In genomic region chr6:47698342-47698787, GRCh38 we compare ENCODE assay signal across 11 cellular contexts. TPM values are rescaled to one million over a fixed set of nuclear protein-coding genes. Genes with fewer than 3 reads are reported as not detected.
DNase-seq lines count a peak whose midpoint lies in the region; ATAC-seq, FAIRE-seq and TF ChIP-seq lines count a peak whose summit lies in the region.
"Had no signal": no experiment of that assay in that cellular context is flagged by ENCODE, and none has a peak within 500 bp of the region (broad histone marks: within the 10 kb centered on the region; RNA-seq: fewer than 3 reads in every experiment).

Gene ADGRF4 (plus strand): TSS chr6:47698580. CDS start chr6:47707246, 8,666 bp downstream.

- H3K36me3 ChIP-seq in BJ (ENCODE audit: control insufficient read depth, insufficient read depth, low read length) (no peaks in the 10 kb centered on the region), mesendoderm (ENCODE audit: control insufficient read depth, insufficient read depth, low read length) (no peaks in the 10 kb centered on the region)

- DNase-seq in BJ (ENCODE audit: low read depth) = peak; percentile 3
- peak; percentile 81 for DNase-seq in HPDE6-E6E7 (ENCODE audit: extremely low spot score)
- peak; percentile 100 for DNase-seq in amniotic epithelial cell (ENCODE audit: low read depth)
- no peak for DNase-seq in mesendoderm
- no peak for DNase-seq in right cardiac atrium
- DNase-seq in occipital lobe (lab: John Stamatoyannopoulos, UW) = no peak
- DNase-seq in GM12892 (ENCODE audit: insufficient read length) = no peak
- no peak for DNase-seq in ACHN
- DNase-seq: NCI-H1694 had no signal

- H3K79me1 ChIP-seq in mesendoderm (ENCODE audit: low read length) = no peaks in the 10 kb centered on the region

- no peak within 1 kb of the TSS for H2BK5ac ChIP-seq in mesendoderm (ENCODE audit: low read length)

- TF ChIP-seq POLR2A in GM12892 (IDR thresholded peaks at IDR 0.05; ENCODE audit: low read depth, low read length) = no peak

- no CpG with 5 or more reads among the region's 5 CpGs for WGBS in mesendoderm (ENCODE audit: extremely low coverage, insufficient coverage, low lambda C conversion rate)
- 84% methylated on average over 5 of the region's 5 CpGs for WGBS in right cardiac atrium

- H3K4me3 ChIP-seq in BJ (ENCODE audit: low read depth, low read length) (no peak within 1 kb of the TSS), mesendoderm (ENCODE audit: low read length) (no peak within 1 kb of the TSS), right cardiac atrium (ENCODE audit: low read length) (no peak within 1 kb of the TSS)

- H2BK120ac ChIP-seq in mesendoderm (ENCODE audit: low read depth, low read length) = no peak within 1 kb of the TSS

- H3K56ac ChIP-seq in mesendoderm (ENCODE audit: low read length) = no peak within 1 kb of the TSS

- no peak for ATAC-seq in right cardiac atrium
- ATAC-seq: natural killer cell treated with Interleukin-12 subunit alpha and Interleukin-12 subunit beta and Interleukin-15 and Interleukin-18, amount 100 ng/mL, for 72 hours had no signal

- H2BK15ac ChIP-seq in mesendoderm (replicated peaks; ENCODE audit: low read depth) = peak within 1 kb of the TSS; percentile 27

- no peaks in the 10 kb centered on the region for H3K27me3 ChIP-seq in BJ (ENCODE audit: control insufficient read depth, insufficient read depth, low read length)
- H3K27me3 ChIP-seq in mesendoderm (ENCODE audit: insufficient read depth, low read length, poor library complexity) = no peaks in the 10 kb centered on the region
- H3K27me3 ChIP-seq in right cardiac atrium (ENCODE audit: control insufficient read depth, insufficient read depth) = no peaks in the 10 kb centered on the region

- no peak within 1 kb of the TSS for H2AK5ac ChIP-seq in mesendoderm (ENCODE audit: low read length)

- no peak within 1 kb of the TSS for H3K4me2 ChIP-seq in mesendoderm (ENCODE audit: low read length)

- H4K8ac ChIP-seq in mesendoderm (ENCODE audit: low read depth, low read length) = no peak within 1 kb of the TSS

- H3K9ac ChIP-seq in mesendoderm (ENCODE audit: low read length) = no peak within 1 kb of the TSS

- intact Hi-C loops in right cardiac atrium (cut with DNase I) = no loop called here

- in situ Hi-C loops in ACHN (cut with HindIII; ENCODE audit: low pct_ligation_motif_present, low pct_unique_long_range_greater_than_20kb, low sequenced_read_pairs) = no loop called here

- POLR2A ChIA-PET in BJ (lab: Charles Lee) = no interaction called here

- no peak within 1 kb of the TSS for H4K5ac ChIP-seq in mesendoderm (ENCODE audit: low read length)

- no peak for FAIRE-seq in GM12892 (lab: Jason Lieb, UNC)
- FAIRE-seq: frontal cortex had no signal

- CTCF ChIA-PET in BJ (lab: Yijun Ruan, JAX) = no interaction called here

- H3K18ac ChIP-seq in mesendoderm (ENCODE audit: low read length) = no peak within 1 kb of the TSS

- no peak for TF ChIP-seq CTCF in BJ (IDR thresholded peaks at IDR 0.05; ENCODE audit: insufficient read depth, low read depth, low read length)

- no peak within 1 kb of the TSS for H3K4ac ChIP-seq in mesendoderm (ENCODE audit: low read depth, low read length)

- no peaks in the 10 kb centered on the region for H3K79me2 ChIP-seq in mesendoderm (ENCODE audit: control insufficient read depth, insufficient read depth, low read length)

- H3K27ac ChIP-seq in mesendoderm (ENCODE audit: low read depth, low read length) (no peak within 1 kb of the TSS), right cardiac atrium (ENCODE audit: low read length) (no peak within 1 kb of the TSS)

- no peak within 1 kb of the TSS for H3K23ac ChIP-seq in mesendoderm (ENCODE audit: low read length)

- peaks cover 2% of the 10 kb centered on the region for H3K4me1 ChIP-seq in mesendoderm (ENCODE audit: control insufficient read depth, low read depth, low read length)
- peaks cover 3% of the 10 kb centered on the region for H3K4me1 ChIP-seq in right cardiac atrium (ENCODE audit: control insufficient read depth, insufficient read depth, low read length)

- no peaks in the 10 kb centered on the region for H3K9me3 ChIP-seq in right cardiac atrium (ENCODE audit: control insufficient read depth, low read length)

RNA-seq across cellular contexts. Expression of gene ADGRF4, which starts in this region (rescaled TPM):
- polyA plus RNA-seq in BJ (2011; rRNA removed) = 0.04 TPM in 1 of 2 replicates, not detected in the other
- polyA minus RNA-seq in BJ (2011; rRNA and poly(A)+ RNA removed) = not detected in 2 replicates
- polyA plus RNA-seq in mesendoderm (2013, experiment 1 of 2) = 0.25 TPM
- 0.22 TPM for polyA plus RNA-seq in mesendoderm (2013, experiment 2 of 2)
- total RNA-seq in right cardiac atrium = under 1 TPM; 0.09 to 0.91 (median 0.54) TPM
- polyA plus RNA-seq in right cardiac atrium = 0.09 TPM
- not detected for total RNA-seq in occipital lobe
- 0.13 TPM for polyA plus RNA-seq in GM12892 (2012; ENCODE audit: missing spikeins)
- total RNA-seq: frontal cortex; natural killer cell treated with Interleukin-12 subunit alpha and Interleukin-12 subunit beta and Interleukin-15 and Interleukin-18, amount 100 ng/mL, for 72 hours had no signal

Comparison
In these comparisons a context has a peak if more than half of its experiments do, and no peak if none do; other contexts are left out.
1. Peak in DNase-seq in BJ; RNA of the gene not detected or under 1 TPM.
2. DNase-seq: peak in HPDE6-E6E7 (single experiment) and amniotic epithelial cell (single experiment); none in mesendoderm (single experiment), right cardiac atrium (0 of 3), occipital lobe (single experiment), GM12892 (single experiment) and ACHN (single experiment).